ENCODE assay signal across 30 cellular contexts in the genomic region with DNA sequence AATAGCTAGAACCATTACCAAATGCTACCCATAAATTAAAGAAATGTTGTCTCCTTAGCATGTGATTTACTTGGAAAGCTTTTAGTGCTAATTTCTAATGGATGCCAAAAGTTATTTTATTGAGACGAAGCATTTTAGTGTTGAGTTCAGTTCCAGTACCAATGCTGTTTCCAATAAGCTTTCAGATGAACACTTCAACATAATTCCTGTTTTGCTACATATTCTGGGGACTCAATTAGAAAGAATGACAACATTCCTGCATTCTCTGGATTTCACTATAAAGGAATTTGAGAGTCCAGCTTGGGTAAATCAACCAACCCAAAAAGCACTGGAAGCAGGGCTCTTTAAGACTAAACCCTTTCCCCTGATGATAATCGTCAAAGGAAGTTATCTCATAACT.
"Had no signal": no experiment of that assay in that cellular context is flagged by ENCODE, and none has a peak within 500 bp of the region (broad histone marks: within the 10 kb centered on the region; RNA-seq: fewer than 3 reads in every experiment).

No MANE protein-coding gene starts in this region.

- ATAC-seq: naive thymus-derived CD4-positive, alpha-beta T cell; natural killer cell treated with Interleukin-12 subunit alpha and Interleukin-12 subunit beta and Interleukin-15 and Interleukin-18, amount 100 ng/mL, for 72 hours; psoas muscle; right cardiac atrium; right lobe of liver; stimulated activated memory B cell treated with anti-CD40 and anti-IgM and Interleukin-4, amounts not matched to agents 10 μg/mL and 1 μg/mL and 100 μg/mL, for 72 hours; stimulated activated naive CD8-positive, alpha-beta T cell treated with anti-CD3 and anti-CD28 coated beads, Interleukin-15, Interleukin-2, amounts not matched to agents 100 U/mL and 50 U/mL, for 24 hours had no signal

- H3K27ac ChIP-seq: neutrophil, ovary, parathyroid adenoma, psoas muscle, right lobe of liver, sigmoid colon, skin epidermis, spleen, stomach, thoracic aorta, thyroid gland, tibial nerve, upper lobe of left lung, vagina had no signal

- H3K4me1 ChIP-seq: parathyroid adenoma, psoas muscle, right lobe of liver, sigmoid colon, spleen, stomach, thyroid gland, tibial nerve, upper lobe of left lung, vagina had no signal

- H3K79me2 ChIP-seq: parathyroid adenoma had no signal

- H3K4me2 ChIP-seq: smooth muscle cell had no signal

- H3K9ac ChIP-seq: parathyroid adenoma had no signal

- DNase-seq: naive thymus-derived CD4-positive, alpha-beta T cell; nephron progenitor cell; nucleus accumbens; ovary; posterior cingulate gyrus; psoas muscle; right cardiac atrium; right lobe of liver; sigmoid colon; spleen; stimulated activated CD4-positive, alpha-beta T cell treated with anti-CD3 and anti-CD28 coated beads, Interleukin-12 subunit alpha, Interleukin-12 subunit beta, amount 100 ng/mL, for 4 hours; stimulated activated CD4-positive, alpha-beta T cell treated with anti-CD3 and anti-CD28 coated beads, Interleukin-1b, Interleukin-23, amount 100 ng/mL, for 48 hours; stimulated activated CD4-positive, alpha-beta T cell treated with anti-CD3 and anti-CD28 coated beads, Interleukin-4, amount 100 ng/mL, for 1 hour; stimulated activated CD4-positive, alpha-beta T cell treated with anti-CD3 and anti-CD28 coated beads, Interleukin-4, amount 100 ng/mL, for 4 hours; stimulated activated CD8-positive, alpha-beta memory T cell treated with anti-CD3 and anti-CD28 coated beads, Interleukin-4, amount 100 ng/mL, for 48 hours; stimulated activated naive CD4-positive, alpha-beta T cell; stimulated activated naive CD8-positive, alpha-beta T cell treated with anti-CD3 and anti-CD28 coated beads, Interleukin-15, Interleukin-2, amounts not matched to agents 100 U/mL and 50 U/mL, for 24 hours; stomach; thyroid gland; trophoblast cell; upper lobe of left lung had no signal

- H3K9me3 ChIP-seq: neutrophil, ovary, right lobe of liver, sigmoid colon, stomach, thoracic aorta, thyroid gland, tibial nerve, upper lobe of left lung, vagina had no signal

- H3K36me3 ChIP-seq: neutrophil, ovary, right lobe of liver, sigmoid colon, spleen, stomach, thoracic aorta, thyroid gland, tibial nerve, upper lobe of left lung, vagina had no signal

- H2AFZ ChIP-seq: parathyroid adenoma had no signal

- H3K4me3 ChIP-seq: ovary, psoas muscle, right lobe of liver, sigmoid colon, skin epidermis, smooth muscle cell, spleen, stomach, thoracic aorta, thyroid gland, tibial nerve, upper lobe of left lung, vagina had no signal

- H3K27me3 ChIP-seq: neutrophil, ovary, right lobe of liver, sigmoid colon, spleen, stomach, thyroid gland, tibial nerve, upper lobe of left lung, vagina had no signal
